ENCODE assay signal across 8 cellular contexts in genomic region chr17:64129515-64129764, GRCh38. TPM values are rescaled to one million over a fixed set of nuclear protein-coding genes. Genes with fewer than 3 reads are reported as not detected.
DNase-seq lines count a peak whose midpoint lies in the region; ATAC-seq and TF ChIP-seq lines count a peak whose summit lies in the region.

No MANE protein-coding gene starts in this region.

- H3K27me3 ChIP-seq in Karpas-422 (ENCODE audit: low read length) (no peaks in the 10 kb centered on the region), neutrophil (no peaks in the 10 kb centered on the region)

- H3K27ac ChIP-seq in Karpas-422 (ENCODE audit: low read length) (no peak overlapping the region), neutrophil (peak overlapping the region; percentile 98)

- H2AFZ ChIP-seq in Karpas-422 (ENCODE audit: low read length): no peak overlapping the region; the same call in 1 of the 2 replicates

- H3K4me1 Mint-ChIP-seq in effector memory CD8-positive, alpha-beta T cell (ENCODE audit: low read depth in 2 of 2): peaks cover 41 to 49% of the 10 kb centered on the region in 2 donors

- DNase-seq in Karpas-422 (no peak), kidney tubule cell (ENCODE audit: low spot score) (no peak), NCI-H69 (lab: John Stamatoyannopoulos, UW) (no peak), NCI-H446 (lab: John Stamatoyannopoulos, UW) (no peak)
- no peak for DNase-seq in effector memory CD8-positive, alpha-beta T cell
- DNase-seq in effector CD8-positive, alpha-beta T cell (lab: John Stamatoyannopoulos, UW): no peak

- H3K9me3 Mint-ChIP-seq in effector memory CD8-positive, alpha-beta T cell: no peaks in the 10 kb centered on the region

- H3K36me3 ChIP-seq in Karpas-422 (ENCODE audit: insufficient read depth, low read length) (no peaks in the 10 kb centered on the region), neutrophil (no peaks in the 10 kb centered on the region)

- H3K4me3 Mint-ChIP-seq in effector memory CD8-positive, alpha-beta T cell: peak overlapping the region; percentile 89 to 90

- H3K9ac ChIP-seq in Karpas-422 (ENCODE audit: low read length): peak overlapping the region; percentile 76

- H3K9me3 ChIP-seq in Karpas-422 (ENCODE audit: low read length): no peaks in the 10 kb centered on the region
- no peaks in the 10 kb centered on the region for H3K9me3 ChIP-seq in neutrophil

- H3K4me1 ChIP-seq in Karpas-422 (ENCODE audit: low read length): peaks cover 18% of the 10 kb centered on the region
- H3K4me1 ChIP-seq in neutrophil (ENCODE audit: control insufficient read depth in 1 of 2, insufficient read depth in 1 of 2, low read depth in 1 of 2, low read length in 1 of 2): peaks cover 18 to 20% of the 10 kb centered on the region in 2 experiments

- H3K4me3 ChIP-seq in Karpas-422 (ENCODE audit: low read length) (peak overlapping the region; percentile 77), neutrophil (ENCODE audit: low read depth in 1 of 2, low read length in 1 of 2) (peak overlapping the region; percentile 83 to 87)

- ATAC-seq in GM18520 (IDR thresholded peaks at IDR 0.05; ENCODE audit: unreplicated experiment): peak; percentile 12
- no peak for ATAC-seq in effector memory CD8-positive, alpha-beta T cell (replicated peaks)

- H3K79me2 ChIP-seq in Karpas-422 (ENCODE audit: low read length): no peaks in the 10 kb centered on the region

- 0 out of 2 replicates have a peak, but pooled peaks cover 2% of the 10 kb centered on the region for H4K20me1 ChIP-seq in Karpas-422 (ENCODE audit: insufficient read depth, low read depth, low read length)

- H3K27me3 Mint-ChIP-seq in effector memory CD8-positive, alpha-beta T cell: no peaks in the 10 kb centered on the region

- H3K9me2 ChIP-seq in Karpas-422 (replicated peaks; ENCODE audit: insufficient read depth, low read length): no peaks in the 10 kb centered on the region

- peaks cover 51% of the 10 kb centered on the region for H3K36me3 Mint-ChIP-seq in effector memory CD8-positive, alpha-beta T cell (ENCODE audit: insufficient read depth)

- H3K4me2 ChIP-seq in Karpas-422 (ENCODE audit: low read depth, low read length, poor library complexity, severe bottlenecking): peak overlapping the region; percentile 81

- peak overlapping the region in 1 of 2 donors; percentile 89 for H3K27ac Mint-ChIP-seq in effector memory CD8-positive, alpha-beta T cell

- TF ChIP-seq CTCF in neutrophil (IDR thresholded peaks at IDR 0.05): no peak

RNA-seq across cellular contexts. Expression of gene ERN1, which starts 0.5 kb away (rescaled TPM):
- 1.9 and 10.9 TPM in 2 replicates for total RNA-seq in Karpas-422 (2014; rRNA removed; shearing (Covaris generic); ENCODE audit: low replicate concordance)
